ENCODE assay signal across 18 cellular contexts in the genomic region with DNA sequence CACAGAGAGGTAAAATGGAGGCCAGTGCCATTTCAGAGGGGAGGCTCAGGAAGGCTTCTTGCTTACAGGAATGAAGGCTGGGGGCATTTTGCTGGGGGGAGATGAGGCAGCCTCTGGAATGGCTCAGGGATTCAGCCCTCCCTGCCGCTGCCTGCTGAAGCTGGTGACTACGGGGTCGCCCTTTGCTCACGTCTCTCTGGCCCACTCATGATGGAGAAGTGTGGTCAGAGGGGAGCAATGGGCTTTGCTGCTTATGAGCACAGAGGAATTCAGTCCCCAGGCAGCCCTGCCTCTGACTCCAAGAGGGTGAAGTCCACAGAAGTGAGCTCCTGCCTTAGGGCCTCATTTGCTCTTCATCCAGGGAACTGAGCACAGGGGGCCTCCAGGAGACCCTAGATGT. TPM values are rescaled to one million over a fixed set of nuclear protein-coding genes. Genes with fewer than 3 reads are reported as not detected.
A peak's percentile ranks its signal among the peaks of the same experiment; 100 is the strongest.
DNase-seq lines count a peak whose midpoint lies in the region; ATAC-seq and TF ChIP-seq lines count a peak whose summit lies in the region.
"Had no signal": no experiment of that assay in that cellular context is flagged by ENCODE, and none has a peak within 500 bp of the region (broad histone marks: within the 10 kb centered on the region; RNA-seq: fewer than 3 reads in every experiment).

No MANE protein-coding gene starts in this region.

- H3K27ac Mint-ChIP-seq in chondrocyte (ENCODE audit: unreplicated experiment), result peak overlapping the region; percentile 22
- H3K27ac Mint-ChIP-seq: CD8-positive, alpha-beta T cell had no signal

- H3K9me3 ChIP-seq in osteoblast (ENCODE audit: low read depth, low read length), result no peaks in the 10 kb centered on the region
- H3K9me3 ChIP-seq: A549, Caco-2 had no signal

- H3K4me1 ChIP-seq in osteoblast (ENCODE audit: insufficient read depth, low read length), result peaks cover 5% of the 10 kb centered on the region

- no peak overlapping the region for H3K27ac ChIP-seq in osteoblast (ENCODE audit: low read depth, low read length)
- H3K27ac ChIP-seq: A549, GM23248 had no signal

- H4K20me1 ChIP-seq in osteoblast (ENCODE audit: insufficient read depth, low read length), result peaks cover 31% of the 10 kb centered on the region

- H3K27me3 ChIP-seq in osteoblast (ENCODE audit: insufficient read depth, low read length), result no peaks in the 10 kb centered on the region

- peak; percentile 8 for DNase-seq in AG10803 (ENCODE audit: low read depth)
- no peak for DNase-seq in chondrocyte (ENCODE audit: low spot score)
- DNase-seq in osteoblast (ENCODE audit: insufficient read length, low spot score, missing footprints), result peak; percentile 15
- DNase-seq in NCI-H2196 (lab: John Stamatoyannopoulos, UW; ENCODE audit: unreplicated experiment), result no peak
- DNase-seq in NCI-H187 (lab: John Stamatoyannopoulos, UW), result no peak
- DNase-seq: 8988T; ACHN; C1 segment of cervical spinal cord; Caco-2; CD4-positive, CD25-positive, alpha-beta regulatory T cell; CD8-positive, alpha-beta T cell; DMS153; DND-41; GM23248; H7; HCEC 1CT had no signal

- H3K4me2 ChIP-seq in osteoblast (ENCODE audit: insufficient read depth, low read length), result no peak overlapping the region
- H3K4me2 ChIP-seq: A549 had no signal

- H3K36me3 Mint-ChIP-seq in chondrocyte (ENCODE audit: low read depth), result peaks cover 41% of the 10 kb centered on the region

- H3K79me2 ChIP-seq in osteoblast (ENCODE audit: insufficient read depth, low read length), result no peaks in the 10 kb centered on the region

- peaks cover 30% of the 10 kb centered on the region for H3K4me1 Mint-ChIP-seq in chondrocyte (ENCODE audit: low read depth)

- H2AFZ ChIP-seq in osteoblast (ENCODE audit: low read length), result no peak overlapping the region
- H2AFZ ChIP-seq: GM23248 had no signal

- no peak for ATAC-seq in HG03045 (IDR thresholded peaks at IDR 0.05; ENCODE audit: unreplicated experiment)
- ATAC-seq: A549; CD8-positive, alpha-beta T cell had no signal

- TF ChIP-seq CTCF in AG10803 (conservative IDR thresholded peaks at IDR 0.05; ENCODE audit: low read length) (no peak), chondrocyte (IDR thresholded peaks at IDR 0.05) (no peak), osteoblast (IDR thresholded peaks at IDR 0.05; ENCODE audit: extremely low read depth, low read depth, low read length) (no peak)

- H3K36me3 ChIP-seq in osteoblast (ENCODE audit: insufficient read depth, low read length), result peaks cover 72% of the 10 kb centered on the region

- H3K27me3 Mint-ChIP-seq in chondrocyte (ENCODE audit: low read depth), result no peaks in the 10 kb centered on the region
- H3K27me3 Mint-ChIP-seq: CD4-positive, CD25-positive, alpha-beta regulatory T cell had no signal

- no peaks in the 10 kb centered on the region for H3K9me3 Mint-ChIP-seq in chondrocyte (ENCODE audit: low read depth)
- H3K9me3 Mint-ChIP-seq: CD4-positive, CD25-positive, alpha-beta regulatory T cell; CD8-positive, alpha-beta T cell had no signal

- H3K4me3 ChIP-seq in AG10803 (ENCODE audit: low read length) (no peak overlapping the region), osteoblast (ENCODE audit: insufficient read depth, low read length) (no peak overlapping the region)
- H3K4me3 ChIP-seq: A549, GM23248 had no signal

- no peak overlapping the region for H3K4me3 Mint-ChIP-seq in chondrocyte (ENCODE audit: unreplicated experiment)
- H3K4me3 Mint-ChIP-seq: CD4-positive, CD25-positive, alpha-beta regulatory T cell; CD8-positive, alpha-beta T cell had no signal

RNA-seq across cellular contexts. Expression of a gene that starts 39.9 kb away (rescaled TPM):
- total RNA-seq in chondrocyte, result 23.5 to 26.5 TPM (median 23.8 TPM) in 3 replicates
- total RNA-seq in osteoblast, result 16.6 and 18.6 TPM in 2 replicates

RNA-seq across cellular contexts. Expression of a gene that starts 51.0 kb away (rescaled TPM):
- total RNA-seq in chondrocyte, result 11.4 to 18.7 TPM (median 17.0 TPM) in 3 replicates
- 7.1 and 7.6 TPM in 2 replicates for total RNA-seq in osteoblast

Comparison
In these comparisons a context has a peak if more than half of its experiments do, and no peak if none do; other contexts are left out.
1. DNase-seq: peak in AG10803 (single experiment) and osteoblast (single experiment); none in chondrocyte (single experiment), NCI-H2196 (single experiment) and NCI-H187 (0 of 2).